Comparison of ENCODE assay signal across 8 cellular contexts in the genomic region with DNA sequence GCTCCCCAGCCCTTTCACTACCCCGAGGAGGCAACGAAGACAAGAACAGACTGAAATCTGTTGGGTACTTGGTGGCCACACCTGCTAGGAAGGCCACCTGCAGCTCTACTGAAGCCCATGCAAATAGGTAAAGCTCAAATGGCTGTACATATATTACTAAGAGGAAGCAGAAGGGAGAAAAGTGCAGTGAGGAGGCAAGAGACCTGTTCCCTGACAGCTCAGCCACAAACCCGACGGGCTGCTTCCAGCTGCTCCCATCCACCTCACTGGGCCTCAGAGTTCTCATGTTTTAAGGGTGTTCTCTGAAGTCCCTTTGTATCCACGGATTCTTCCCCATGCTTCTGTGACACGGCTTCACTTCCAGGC. TPM values are rescaled to one million over a fixed set of nuclear protein-coding genes. Genes with fewer than 3 reads are reported as not detected.
DNase-seq lines count a peak whose midpoint lies in the region; ATAC-seq lines count a peak whose summit lies in the region.

No MANE protein-coding gene starts in this region.

- no peak overlapping the region for H3K27ac ChIP-seq in iPS-18a (ENCODE audit: low read length)

- no peaks in the 10 kb centered on the region for H3K27me3 ChIP-seq in iPS-18a (ENCODE audit: control insufficient read depth, insufficient read depth, low read length)

- ATAC-seq in GM18519 (IDR thresholded peaks at IDR 0.05; ENCODE audit: low FRiP score, unreplicated experiment) (peak; percentile 90), HG02759 (IDR thresholded peaks at IDR 0.05; ENCODE audit: unreplicated experiment) (peak; percentile 89)
- ATAC-seq in stimulated activated naive CD8-positive, alpha-beta T cell treated with anti-CD3 and anti-CD28 coated beads, Interleukin-15, Interleukin-2, amounts not matched to agents 100 U/mL and 50 U/mL, for 24 hours, result no peak
- ATAC-seq in activated CD8-positive, alpha-beta memory T cell treated with anti-CD3 and anti-CD28 coated beads, Interleukin-2, amount 10 ng/mL, durations not matched to agents 7 days and 5 days, result no peak
- ATAC-seq in activated CD8-positive, alpha-beta T cell treated with anti-CD3 and anti-CD28 coated beads, Interleukin-2, amount 10 ng/mL, durations not matched to agents 7 days and 5 days, result no peak

- H3K9ac ChIP-seq in iPS-18a (ENCODE audit: low read length), result no peak overlapping the region

- H3K27ac Mint-ChIP-seq in activated CD8-positive, alpha-beta memory T cell treated with anti-CD3 and anti-CD28 coated beads, Interleukin-2, amount 10 ng/mL, durations not matched to agents 7 days and 5 days, result no peak overlapping the region
- H3K27ac Mint-ChIP-seq in activated CD8-positive, alpha-beta T cell treated with anti-CD3 and anti-CD28 coated beads, Interleukin-2, amount 10 ng/mL, durations not matched to agents 7 days and 5 days, result no peak overlapping the region

- CTCF ChIA-PET in activated CD8-positive, alpha-beta memory T cell treated with anti-CD3 and anti-CD28 coated beads, Interleukin-2, amount 10 ng/mL, durations not matched to agents 7 days and 5 days (lab: Charles Lee), result no interaction called here
- CTCF ChIA-PET in activated CD8-positive, alpha-beta T cell treated with anti-CD3 and anti-CD28 coated beads, Interleukin-2, amount 10 ng/mL, durations not matched to agents 7 days and 5 days (lab: Charles Lee), result interaction anchor here (0.9 kb wide), 1 partner anchor 8 kb away, joined by 3 read pairs; no protein-coding TSS in a partner anchor

- H3K4me3 Mint-ChIP-seq in activated CD8-positive, alpha-beta memory T cell treated with anti-CD3 and anti-CD28 coated beads, Interleukin-2, amount 10 ng/mL, durations not matched to agents 7 days and 5 days, result no peak overlapping the region
- H3K4me3 Mint-ChIP-seq in activated CD8-positive, alpha-beta T cell treated with anti-CD3 and anti-CD28 coated beads, Interleukin-2, amount 10 ng/mL, durations not matched to agents 7 days and 5 days, result no peak overlapping the region

- peak overlapping the region; percentile 29 for H3K4me3 ChIP-seq in iPS-18a (ENCODE audit: low read length)

- no peaks in the 10 kb centered on the region for H3K9me3 ChIP-seq in iPS-18a (ENCODE audit: control insufficient read depth, low read depth, low read length)

- H3K36me3 ChIP-seq in iPS-18a (ENCODE audit: control insufficient read depth, low read depth, low read length), result no peaks in the 10 kb centered on the region

- H3K36me3 Mint-ChIP-seq in activated CD8-positive, alpha-beta memory T cell treated with anti-CD3 and anti-CD28 coated beads, Interleukin-2, amount 10 ng/mL, durations not matched to agents 7 days and 5 days, result no peaks in the 10 kb centered on the region
- H3K36me3 Mint-ChIP-seq in activated CD8-positive, alpha-beta T cell treated with anti-CD3 and anti-CD28 coated beads, Interleukin-2, amount 10 ng/mL, durations not matched to agents 7 days and 5 days (ENCODE audit: low read depth), result no peaks in the 10 kb centered on the region

- peaks cover 2% of the 10 kb centered on the region for H3K4me1 Mint-ChIP-seq in activated CD8-positive, alpha-beta memory T cell treated with anti-CD3 and anti-CD28 coated beads, Interleukin-2, amount 10 ng/mL, durations not matched to agents 7 days and 5 days
- no peaks in the 10 kb centered on the region for H3K4me1 Mint-ChIP-seq in activated CD8-positive, alpha-beta T cell treated with anti-CD3 and anti-CD28 coated beads, Interleukin-2, amount 10 ng/mL, durations not matched to agents 7 days and 5 days (ENCODE audit: low read depth)

- H3K9me3 Mint-ChIP-seq in activated CD8-positive, alpha-beta memory T cell treated with anti-CD3 and anti-CD28 coated beads, Interleukin-2, amount 10 ng/mL, durations not matched to agents 7 days and 5 days (ENCODE audit: low read depth), result no peaks in the 10 kb centered on the region
- H3K9me3 Mint-ChIP-seq in activated CD8-positive, alpha-beta T cell treated with anti-CD3 and anti-CD28 coated beads, Interleukin-2, amount 10 ng/mL, durations not matched to agents 7 days and 5 days (ENCODE audit: insufficient read depth), result no peaks in the 10 kb centered on the region

- DNase-seq in NCI-H526 treated with DMSO at 0.1 percent for 48 hours (lab: John Stamatoyannopoulos, UW), result peak; percentile 94
- no peak for DNase-seq in activated CD8-positive, alpha-beta memory T cell treated with anti-CD3 and anti-CD28 coated beads for 24 hours
- DNase-seq in stimulated activated naive CD8-positive, alpha-beta T cell treated with anti-CD3 and anti-CD28 coated beads, Interleukin-15, Interleukin-2, amounts not matched to agents 100 U/mL and 50 U/mL, for 24 hours, result no peak
- DNase-seq in activated CD8-positive, alpha-beta memory T cell treated with anti-CD3 and anti-CD28 coated beads, Interleukin-2, amount 10 ng/mL, durations not matched to agents 7 days and 5 days, result no peak
- DNase-seq in activated CD8-positive, alpha-beta T cell treated with anti-CD3 and anti-CD28 coated beads, Interleukin-2, amount 10 ng/mL, durations not matched to agents 7 days and 5 days, result no peak

- POLR2A ChIA-PET in activated CD8-positive, alpha-beta T cell treated with anti-CD3 and anti-CD28 coated beads, Interleukin-2, amount 10 ng/mL, durations not matched to agents 7 days and 5 days (lab: Charles Lee), result no interaction called here

- H3K27me3 Mint-ChIP-seq in activated CD8-positive, alpha-beta memory T cell treated with anti-CD3 and anti-CD28 coated beads, Interleukin-2, amount 10 ng/mL, durations not matched to agents 7 days and 5 days, result no peaks in the 10 kb centered on the region
- peaks cover 2% of the 10 kb centered on the region for H3K27me3 Mint-ChIP-seq in activated CD8-positive, alpha-beta T cell treated with anti-CD3 and anti-CD28 coated beads, Interleukin-2, amount 10 ng/mL, durations not matched to agents 7 days and 5 days (ENCODE audit: low read depth)

- peaks cover 20% of the 10 kb centered on the region for H3K4me1 ChIP-seq in iPS-18a (ENCODE audit: control insufficient read depth, low read depth, low read length)

RNA-seq across cellular contexts. Expression of gene TRAM2, which starts 24.6 kb away (rescaled TPM):
- 1 to 10 TPM; 1.7 to 2.8 TPM for total RNA-seq in activated CD8-positive, alpha-beta memory T cell treated with anti-CD3 and anti-CD28 coated beads, Interleukin-2, amount 10 ng/mL, durations not matched to agents 7 days and 5 days
- 1 to 10 TPM; 1.4 TPM for total RNA-seq in activated CD8-positive, alpha-beta T cell treated with anti-CD3 and anti-CD28 coated beads, Interleukin-2, amount 10 ng/mL, durations not matched to agents 7 days and 5 days

Comparison
In these comparisons a context has a peak if more than half of its experiments do, and no peak if none do; other contexts are left out.
1. ATAC-seq: peak in GM18519 (single experiment) and HG02759 (single experiment); none in stimulated activated naive CD8-positive, alpha-beta T cell treated with anti-CD3 and anti-CD28 coated beads, Interleukin-15, Interleukin-2, amounts not matched to agents 100 U/mL and 50 U/mL, for 24 hours (single experiment), activated CD8-positive, alpha-beta memory T cell treated with anti-CD3 and anti-CD28 coated beads, Interleukin-2, amount 10 ng/mL, durations not matched to agents 7 days and 5 days (single experiment) and activated CD8-positive, alpha-beta T cell treated with anti-CD3 and anti-CD28 coated beads, Interleukin-2, amount 10 ng/mL, durations not matched to agents 7 days and 5 days (single experiment).